ENCODE assay signal across 15 cellular contexts in the genomic region with DNA sequence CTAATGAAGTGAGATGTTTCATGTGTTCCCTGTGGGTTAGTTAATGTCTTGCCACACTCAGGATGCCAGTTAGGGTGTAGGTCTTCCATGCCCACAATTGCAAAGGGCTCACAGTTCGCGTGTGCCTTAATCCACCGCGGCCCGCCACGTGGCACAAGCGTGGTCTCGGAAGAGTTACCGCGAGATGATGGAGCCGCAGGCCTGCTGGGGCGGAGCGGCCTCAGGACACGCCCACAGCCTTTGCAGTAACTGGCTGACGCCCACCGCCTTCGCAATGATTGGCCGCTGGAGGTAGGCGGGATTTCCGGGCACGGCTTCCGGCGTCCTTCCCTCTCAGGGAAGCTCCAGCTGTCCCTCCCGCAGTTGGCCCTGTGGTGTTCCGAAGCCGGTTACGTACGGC. TPM values are rescaled to one million over a fixed set of nuclear protein-coding genes. Genes with fewer than 3 reads are reported as not detected.
"Had no signal": no experiment of that assay in that cellular context is flagged by ENCODE, and none has a peak within 500 bp of the region (broad histone marks: within the 10 kb centered on the region; RNA-seq: fewer than 3 reads in every experiment).

TSS of gene RBMY1A1 (plus strand) at position 301 of the 400 bp plus-strand sequence. CDS start 2,013 bp downstream, outside the sequence.

RNA-seq across cellular contexts. Expression of gene RBMY1A1, which starts in this region (rescaled TPM):
- total RNA-seq: stomach, subcutaneous adipose tissue, suprapubic skin, temporal lobe, thoracic aorta, thyroid gland, tibial nerve, transverse colon, upper lobe of left lung, upper lobe of right lung, ureter, urinary bladder, uterus, vagina had no signal
- polyA plus RNA-seq: stomach, thymus, urinary bladder had no signal
